In genomic region chr5:180467576-180467975, GRCh38 we compare ENCODE assay signal across 17 cellular contexts.
"Had no signal": no experiment of that assay in that cellular context is flagged by ENCODE, and none has a peak within 500 bp of the region (broad histone marks: within the 10 kb centered on the region; RNA-seq: fewer than 3 reads in every experiment).

No MANE protein-coding gene starts in this region.

- FAIRE-seq: TTC549 had no signal

- DNase-seq: activated CD4-positive, alpha-beta memory T cell treated with anti-CD3 and anti-CD28 coated beads, Interleukin-2, amount 10 ng/mL, durations not matched to agents 7 days and 5 days; activated CD4-positive, alpha-beta T cell treated with anti-CD3 and anti-CD28 coated beads for 4 hours; activated naive CD4-positive, alpha-beta T cell treated with Interleukin-2 at 50 U/mL for 16 hours; anterior cingulate cortex; endodermal cell; gastrocnemius medialis; sigmoid colon; stimulated activated CD4-positive, alpha-beta T cell treated with anti-CD3 and anti-CD28 coated beads, Interleukin-12 subunit alpha, Interleukin-12 subunit beta, amount 100 ng/mL, for 4 hours; stimulated activated CD4-positive, alpha-beta T cell treated with anti-CD3 and anti-CD28 coated beads, Interleukin-2, amount 100 ng/mL, for 24 hours; T-helper 2 cell; testis had no signal

- H3K9me3 ChIP-seq: gastrocnemius medialis, heart left ventricle, ovary, sigmoid colon, stomach, testis had no signal

- H3K27ac ChIP-seq: gastrocnemius medialis, heart left ventricle, ovary, sigmoid colon, testis had no signal

- H3K4me1 Mint-ChIP-seq: activated CD4-positive, alpha-beta memory T cell treated with anti-CD3 and anti-CD28 coated beads, Interleukin-2, amount 10 ng/mL, durations not matched to agents 7 days and 5 days; endodermal cell had no signal

- H3K9me3 Mint-ChIP-seq: activated CD4-positive, alpha-beta memory T cell treated with anti-CD3 and anti-CD28 coated beads, Interleukin-2, amount 10 ng/mL, durations not matched to agents 7 days and 5 days had no signal

- H3K4me1 ChIP-seq: gastrocnemius medialis, sigmoid colon, testis had no signal

- H3K4me3 ChIP-seq: gastrocnemius medialis, heart left ventricle, ovary, sigmoid colon, stomach, testis had no signal

- H3K27ac Mint-ChIP-seq: activated CD4-positive, alpha-beta memory T cell treated with anti-CD3 and anti-CD28 coated beads, Interleukin-2, amount 10 ng/mL, durations not matched to agents 7 days and 5 days; endodermal cell; WTC11 had no signal

- ATAC-seq: gastrocnemius medialis, left lobe of liver, WTC11 had no signal

- H3K27me3 ChIP-seq: gastrocnemius medialis, ovary, testis had no signal

- H3K4me3 Mint-ChIP-seq: activated CD4-positive, alpha-beta memory T cell treated with anti-CD3 and anti-CD28 coated beads, Interleukin-2, amount 10 ng/mL, durations not matched to agents 7 days and 5 days; endodermal cell; WTC11 had no signal

- H3K36me3 ChIP-seq: gastrocnemius medialis, heart left ventricle, ovary, sigmoid colon, stomach had no signal
